In genomic region chr4:26856906-26857277, GRCh38 we compare ENCODE assay signal across 8 cellular contexts. TPM values are rescaled to one million over a fixed set of nuclear protein-coding genes. Genes with fewer than 3 reads are reported as not detected.
A peak's percentile ranks its signal among the peaks of the same experiment; 100 is the strongest.
DNase-seq lines count a peak whose midpoint lies in the region; ATAC-seq, FAIRE-seq and TF ChIP-seq lines count a peak whose summit lies in the region.

No MANE protein-coding gene starts in this region.

- peaks cover 11% of the 10 kb centered on the region for H3K4me1 ChIP-seq in GM12878 (ENCODE audit: control insufficient read depth, insufficient read depth, low read length)
- H3K4me1 ChIP-seq in lower lobe of right lung, result peaks cover 25% of the 10 kb centered on the region
- peaks cover 7 to 29% (median 24%) of the 10 kb centered on the region in 4 donors for H3K4me1 ChIP-seq in transverse colon

- H3K4me1 Mint-ChIP-seq in activated naive CD4-positive, alpha-beta T cell treated with anti-CD3 and anti-CD28 coated beads, Interleukin-2, amount 10 ng/mL, durations not matched to agents 7 days and 5 days, result peaks cover 29% of the 10 kb centered on the region

- peak overlapping the region; percentile 38 for H3K27ac ChIP-seq in GM12878 (ENCODE audit: control insufficient read depth, insufficient read depth)
- H3K27ac ChIP-seq in lower lobe of right lung, result peak overlapping the region; percentile 97
- H3K27ac ChIP-seq in transverse colon, result peak overlapping the region; percentile 88 to 99 (median 98)

- in situ Hi-C loops in GM12878 (cut with MboI) (no loop called here), transverse colon (cut with MboI; ENCODE audit: low pct_ligation_motif_present in 1 of 4, low pct_unique_long_range_greater_than_20kb in 1 of 4, low sequenced_read_pairs in 3 of 4) (loop anchor here in 1 of 4 donors (10.0 kb wide), 1 partner anchor 148 kb away; no protein-coding TSS in a partner anchor)

- SMC1A ChIA-PET in GM12878 (lab: Charles Lee; ENCODE audit: uncharacterized antibody, unreplicated experiment), result interaction anchor here (1.2 to 2.5 kb wide), 4 partner anchors 29 to 137 kb away, joined by 4 to 18 read pairs (median 4); no protein-coding TSS in a partner anchor

- H3K27me3 Mint-ChIP-seq in activated naive CD4-positive, alpha-beta T cell treated with anti-CD3 and anti-CD28 coated beads, Interleukin-2, amount 10 ng/mL, durations not matched to agents 7 days and 5 days, result peaks cover 17% of the 10 kb centered on the region

- H3K36me3 ChIP-seq in GM12878 (ENCODE audit: control insufficient read depth in 2 of 2, insufficient read depth in 2 of 2, low read length in 1 of 2), result no peaks in the 10 kb centered on the region
- H3K36me3 ChIP-seq in lower lobe of right lung, result no peaks in the 10 kb centered on the region
- H3K36me3 ChIP-seq in transverse colon, result no peaks in the 10 kb centered on the region

- H3K9me3 Mint-ChIP-seq in activated naive CD4-positive, alpha-beta T cell treated with anti-CD3 and anti-CD28 coated beads, Interleukin-2, amount 10 ng/mL, durations not matched to agents 7 days and 5 days, result no peaks in the 10 kb centered on the region

- peak overlapping the region; percentile 83 for H3K4me3 ChIP-seq in GM12878
- peak overlapping the region; percentile 82 for H3K4me3 ChIP-seq in lower lobe of right lung
- H3K4me3 ChIP-seq in transverse colon, result peak overlapping the region; percentile 41 to 65 (median 53)

- 12% methylated on average over 7 of the region's 7 CpGs for WGBS in GM12878 (ENCODE audit: insufficient coverage, insufficient replicate concordance, low lambda C conversion rate, missing lambda C conversion rate)
- 21 to 35% methylated on average over 3 to 7 of the region's 7 CpGs for whole genome bisulfite sequencing in transverse colon (ENCODE audit: low coverage in 1 of 2), 2 donors

- TF ChIP-seq CTCF in GM12878 (IDR thresholded peaks at IDR 0.05 in 2 of 3, conservative IDR thresholded peaks at IDR 0.05 in 1 of 3; ENCODE audit: control insufficient read depth in 2 of 3, extremely low read depth in 1 of 3, insufficient read depth in 1 of 3, low read depth in 3 of 3, low read length in 3 of 3) (no peak), lower lobe of right lung (IDR thresholded peaks at IDR 0.05) (no peak), transverse colon (IDR thresholded peaks at IDR 0.05) (no peak)

- BruUV-seq in GM12878 (replicated peaks; lab: Mats Ljungman, UMichigan), result TSS peak; percentile 67

- peaks cover 10% of the 10 kb centered on the region for H3K79me2 ChIP-seq in GM12878 (ENCODE audit: control insufficient read depth, insufficient read depth, low read length)

- peak overlapping the region; percentile 86 for H3K9ac ChIP-seq in GM12878 (ENCODE audit: control insufficient read depth, insufficient read depth, low read length)

- H3K4me2 ChIP-seq in GM12878 (ENCODE audit: control insufficient read depth, insufficient read depth), result peak overlapping the region; percentile 100

- H3K27me3 ChIP-seq in GM12878 (replicated peaks in 1 of 2; ENCODE audit: control insufficient read depth in 2 of 2, insufficient read depth in 2 of 2, low read length in 1 of 2) (no peaks in the 10 kb centered on the region), lower lobe of right lung (ENCODE audit: low read depth) (no peaks in the 10 kb centered on the region), transverse colon (no peaks in the 10 kb centered on the region)

- intact Hi-C loops in GM12878 (cut with micrococcal nuclease; ENCODE audit: unreplicated experiment) (loop anchor here (1.0 kb wide), 1 partner anchor 31 kb away; no protein-coding TSS in a partner anchor), lower lobe of right lung (cut with DNase I) (no loop called here), transverse colon (cut with DNase I; ENCODE audit: low total_unique reads) (no loop called here)

- TF ChIP-seq EP300 in GM12878 (IDR thresholded peaks at IDR 0.05; ENCODE audit: borderline replicate concordance in 1 of 2, control insufficient read depth in 1 of 2, low read depth in 2 of 2, low read length in 2 of 2) (no peak), transverse colon (IDR thresholded peaks at IDR 0.05; ENCODE audit: low read depth) (no peak)

- RAD21 ChIA-PET in GM12878 (lab: Charles Lee; ENCODE audit: unreplicated experiment), result interaction anchor here (0.7 to 2.5 kb wide), 9 partner anchors 9 to 153 kb away, joined by 3 to 14 read pairs (median 5); no protein-coding TSS in a partner anchor

- H4K20me1 ChIP-seq in GM12878 (ENCODE audit: control insufficient read depth, insufficient read depth), result no peaks in the 10 kb centered on the region

- no peak for TF ChIP-seq POLR2A in GM12878 (IDR thresholded peaks at IDR 0.05; ENCODE audit: low read depth, low read length)
- TF ChIP-seq POLR2A in transverse colon (IDR thresholded peaks at IDR 0.05), result no peak

- no peak for DNase-seq in activated naive CD4-positive, alpha-beta T cell treated with anti-CD3 and anti-CD28 coated beads, Interleukin-2, amount 10 ng/mL, durations not matched to agents 7 days and 5 days
- DNase-seq in activated naive CD4-positive, alpha-beta T cell treated with anti-CD3 and anti-CD28 coated beads, Interleukin-2, amount 50 U/mL, for 16 hours, result no peak
- no peak for DNase-seq in GM12878 (ENCODE audit: low read depth, low spot score)
- no peak for DNase-seq in lower lobe of right lung
- DNase-seq in transverse colon, result no peak

- FAIRE-seq in GM12878 (lab: Jason Lieb, UNC), result no peak

- peak overlapping the region; percentile 87 for H3K4me3 Mint-ChIP-seq in activated naive CD4-positive, alpha-beta T cell treated with anti-CD3 and anti-CD28 coated beads, Interleukin-2, amount 10 ng/mL, durations not matched to agents 7 days and 5 days

- H2AFZ ChIP-seq in GM12878 (ENCODE audit: control insufficient read depth, low read depth, low read length), result peak overlapping the region; percentile 95

- CTCF ChIA-PET in activated naive CD4-positive, alpha-beta T cell treated with anti-CD3 and anti-CD28 coated beads, Interleukin-2, amount 10 ng/mL, durations not matched to agents 7 days and 5 days (lab: Charles Lee), result no interaction called here
- CTCF ChIA-PET in GM12878 (lab: Yijun Ruan, JAX), result interaction anchor here (1.2 to 1.6 kb wide), 3 partner anchors 28 to 153 kb away, joined by 3 to 5 read pairs (median 3); no protein-coding TSS in a partner anchor

- peak overlapping the region; percentile 79 for H3K27ac Mint-ChIP-seq in activated naive CD4-positive, alpha-beta T cell treated with anti-CD3 and anti-CD28 coated beads, Interleukin-2, amount 10 ng/mL, durations not matched to agents 7 days and 5 days

- POLR2A ChIA-PET in GM12878 (lab: Charles Lee), result interaction anchor here (1.0 to 1.5 kb wide), 8 partner anchors 9 to 162 kb away, joined by 3 to 9 read pairs (median 4); no protein-coding TSS in a partner anchor

- TF ChIP-seq RAD21 in GM12878 (IDR thresholded peaks at IDR 0.05; ENCODE audit: insufficient read depth, low read depth, low read length), result no peak

- ATAC-seq in GM12878 (no peak), lower lobe of right lung (no peak), GM19467 (IDR thresholded peaks at IDR 0.05; ENCODE audit: unreplicated experiment) (no peak), HG02870 (IDR thresholded peaks at IDR 0.05; ENCODE audit: unreplicated experiment) (no peak), GM21825 (IDR thresholded peaks at IDR 0.05; ENCODE audit: unreplicated experiment) (no peak)

- peaks cover 6% of the 10 kb centered on the region for H3K36me3 Mint-ChIP-seq in activated naive CD4-positive, alpha-beta T cell treated with anti-CD3 and anti-CD28 coated beads, Interleukin-2, amount 10 ng/mL, durations not matched to agents 7 days and 5 days

- H3K9me3 ChIP-seq in GM12878 (replicated peaks; ENCODE audit: control insufficient read depth, insufficient read depth, low read length) (no peaks in the 10 kb centered on the region), lower lobe of right lung (no peaks in the 10 kb centered on the region), transverse colon (no peaks in the 10 kb centered on the region)

TF ChIP-seq in GM12878, 131 proteins besides CTCF, POLR2A, EP300 and RAD21:
- no peak for TF ChIP-seq ATF3 (IDR thresholded peaks at IDR 0.05; ENCODE audit: borderline replicate concordance, extremely low read depth, low read depth, low read length)
- 0 out of 2 replicates have a peak, but pooled peaks have one; percentile 7 for TF ChIP-seq MLLT1 (IDR thresholded peaks at IDR 0.05)

RNA-seq across cellular contexts. Expression of gene STIM2, which starts 3.7 kb away (rescaled TPM):
- 43.7 and 48.5 TPM in 2 replicates for total RNA-seq in GM12878 (2013; cell fraction: nucleolus; rRNA removed)
- 19.7 and 21.6 TPM in 2 replicates for total RNA-seq in GM12878 (2014; rRNA removed)
- total RNA-seq in GM12878 (2014; rRNA removed; fragmentation: Illumina TruSeq; extraction: Trizol), result 16.5 and 20.0 TPM in 2 replicates
- 24.4 and 25.9 TPM in 2 replicates for total RNA-seq in GM12878 (2021)
- polyA plus RNA-seq in GM12878 (2011; ENCODE audit: low read depth), result 17.5 TPM
- 40.7 and 41.5 TPM in 2 replicates for polyA plus RNA-seq in GM12878 (2011; rRNA removed)
- 29.4 and 38.6 TPM in 2 replicates for polyA plus RNA-seq in GM12878 (2011; cell fraction: cytosol; rRNA removed)
- 101 and 107 TPM in 2 replicates for polyA plus RNA-seq in GM12878 (2011; cell fraction: nucleus; rRNA removed)
- 19.2 and 19.4 TPM in 2 replicates for polyA plus RNA-seq in GM12878 (2012)
- 17.4 and 18.8 TPM in 2 replicates for polyA plus RNA-seq in GM12878 (2014; fragmentation: Illumina TruSeq; extraction: Trizol)
- 10 to 100 TPM in 1 of 2 experiments, 1 to 10 TPM in 1; 4.7 to 10.3 TPM for polyA plus RNA-seq in GM12878 (2014; fragmentation: Nextera tagmentation; extraction: Ambion mirVana)
- 14.1 and 14.2 TPM in 2 replicates for polyA plus RNA-seq in GM12878 (2014; rRNA removed)
- polyA plus RNA-seq in GM12878 (2016; fragmentation: Nextera tagmentation; extraction: Ambion mirVana), result 10 to 100 TPM; 12.3 to 19.3 TPM
- polyA minus RNA-seq in GM12878 (2011; rRNA and poly(A)+ RNA removed), result 40.2 and 47.0 TPM in 2 replicates
- 7.8 and 18.5 TPM in 2 replicates for polyA minus RNA-seq in GM12878 (2011; cell fraction: cytosol; rRNA and poly(A)+ RNA removed)
- polyA minus RNA-seq in GM12878 (2011; cell fraction: nucleus; rRNA and poly(A)+ RNA removed), result 45.6 and 81.6 TPM in 2 replicates
- 43.9 TPM for total RNA-seq in lower lobe of right lung
- total RNA-seq in transverse colon, result 10 to 100 TPM; 17.2 to 71.4 (median 20.7) TPM

Comparison
In these comparisons a context has a peak if more than half of its experiments do, and no peak if none do; other contexts are left out.
1. H3K27ac ChIP-seq: peak in every context shown above with its lines; median percentile 98 in transverse colon; 97 in lower lobe of right lung; 38 in GM12878.